Comparison of ENCODE assay signal across 26 cellular contexts in genomic region chr1:30798954-30799491, GRCh38. TPM values are rescaled to one million over a fixed set of nuclear protein-coding genes. Genes with fewer than 3 reads are reported as not detected.
A peak's percentile ranks its signal among the peaks of the same experiment; 100 is the strongest.
DNase-seq lines count a peak whose midpoint lies in the region; ATAC-seq, FAIRE-seq and TF ChIP-seq lines count a peak whose summit lies in the region.
"Had no signal": no experiment of that assay in that cellular context is flagged by ENCODE, and none has a peak within 500 bp of the region (broad histone marks: within the 10 kb centered on the region; RNA-seq: fewer than 3 reads in every experiment).

No MANE protein-coding gene starts in this region.

- peaks cover 22% of the 10 kb centered on the region for H3K27me3 Mint-ChIP-seq in neural progenitor cell (ENCODE audit: insufficient read depth, low read depth)
- H3K27me3 Mint-ChIP-seq: activated naive CD4-positive, alpha-beta T cell treated with anti-CD3 and anti-CD28 coated beads, Interleukin-2, amount 50 U/mL, for 24 hours had no signal

- H3K4me2 ChIP-seq in neural progenitor cell, result no peak overlapping the region

- WGBS in heart left ventricle, 4 donors, result 87 to 100% (median 95%) methylated on average over 2 of the region's 2 CpGs
- 94% methylated on average over 2 of the region's 2 CpGs for WGBS in esophagus muscularis mucosa
- WGBS in transverse colon (ENCODE audit: low coverage in 1 of 2), 2 donors, result 82% methylated on average over 2 of the region's 2 CpGs; no CpG with 5 or more reads in 1 of the 2 donors
- 81 to 93% methylated on average over 2 of the region's 2 CpGs for WGBS in testis, 2 donors

- no peak overlapping the region for H3K9ac ChIP-seq in neural progenitor cell

- H3K36me3 ChIP-seq in heart left ventricle (no peaks in the 10 kb centered on the region), esophagus muscularis mucosa (no peaks in the 10 kb centered on the region), neural progenitor cell (no peaks in the 10 kb centered on the region), transverse colon (no peaks in the 10 kb centered on the region), testis (ENCODE audit: low read depth, missing control alignments) (no peaks in the 10 kb centered on the region), tibial artery (no peaks in the 10 kb centered on the region)
- H3K36me3 ChIP-seq: neutrophil had no signal

- peak overlapping the region; percentile 74 for H3K27ac Mint-ChIP-seq in neural progenitor cell
- H3K27ac Mint-ChIP-seq: activated naive CD4-positive, alpha-beta T cell treated with anti-CD3 and anti-CD28 coated beads, Interleukin-2, amount 50 U/mL, for 24 hours; CD8-positive, alpha-beta T cell; H9; WTC11 had no signal

- H3K27ac ChIP-seq in heart left ventricle (peak overlapping the region in 9 of 12 donors; percentile 2 to 87 (median 34)), esophagus muscularis mucosa (replicated peaks in 1 of 4) (peak overlapping the region; percentile 15 to 53 (median 41)), neural progenitor cell (no peak overlapping the region), transverse colon (peak overlapping the region; percentile 10 to 41 (median 38)), testis (peak overlapping the region in 1 of 2 donors; percentile 15), tibial artery (no peak overlapping the region)
- H3K27ac ChIP-seq: neutrophil had no signal

- DNase-seq in heart left ventricle, result no peak
- DNase-seq in left cardiac atrium, result no peak
- no peak for DNase-seq in esophagus muscularis mucosa (ENCODE audit: extremely low spot score)
- DNase-seq in neural progenitor cell (ENCODE audit: low spot score), result no peak
- DNase-seq in transverse colon, result no peak
- DNase-seq in testis, result no peak
- DNase-seq in tibial artery, result no peak
- no peak for DNase-seq in D721Med (ENCODE audit: insufficient read length, low spot score)
- DNase-seq: activated CD8-positive, alpha-beta memory T cell treated with anti-CD3 and anti-CD28 coated beads, Interleukin-2, amount 50 U/mL, for 48 hours; AML-193; CD8-positive, alpha-beta T cell; effector CD8-positive, alpha-beta T cell; H9; NCI-H1694 treated with DMSO at 0.1 percent for 48 hours; stimulated activated CD4-positive, alpha-beta T cell treated with anti-CD3 and anti-CD28 coated beads, Interleukin-2, amount 100 ng/mL, for 48 hours; stimulated activated naive B cell treated with anti-CD40 and anti-IgM and Interleukin-4, amounts not matched to agents 10 μg/mL and 1 μg/mL and 100 μg/mL, for 72 hours; T1000; trophoblast cell had no signal

- no peak for TF ChIP-seq EP300 in esophagus muscularis mucosa (IDR thresholded peaks at IDR 0.05)
- no peak for TF ChIP-seq EP300 in transverse colon (IDR thresholded peaks at IDR 0.05; ENCODE audit: low read depth)

- H4K20me1 ChIP-seq in neural progenitor cell (ENCODE audit: low read depth), result no peaks in the 10 kb centered on the region

- in situ Hi-C loops in transverse colon (cut with MboI; ENCODE audit: low pct_ligation_motif_present in 1 of 4, low pct_unique_long_range_greater_than_20kb in 1 of 4, low sequenced_read_pairs in 3 of 4), result loop anchor here in 2 of 4 donors (5.0 to 25.0 kb wide), 2 partner anchors 113 to 363 kb away; no protein-coding TSS in a partner anchor

- TF ChIP-seq CTCF in heart left ventricle (IDR thresholded peaks at IDR 0.05), result no peak
- TF ChIP-seq CTCF in esophagus muscularis mucosa (IDR thresholded peaks at IDR 0.05), result no peak
- no peak for TF ChIP-seq CTCF in neural progenitor cell (IDR thresholded peaks at IDR 0.05)
- no peak for TF ChIP-seq CTCF in transverse colon (IDR thresholded peaks at IDR 0.05)
- TF ChIP-seq CTCF in testis (IDR thresholded peaks at IDR 0.05), result no peak
- TF ChIP-seq CTCF in tibial artery (IDR thresholded peaks at IDR 0.05), result no peak
- no peak for TF ChIP-seq CTCF in D721Med (IDR thresholded peaks at IDR 0.05; ENCODE audit: insufficient read depth, missing control alignments)

- no peaks in the 10 kb centered on the region for H3K9me3 ChIP-seq in heart left ventricle
- no peaks in the 10 kb centered on the region for H3K9me3 ChIP-seq in esophagus muscularis mucosa
- no peaks in the 10 kb centered on the region for H3K9me3 ChIP-seq in neural progenitor cell (ENCODE audit: low read depth)
- H3K9me3 ChIP-seq in transverse colon, result no peaks in the 10 kb centered on the region
- H3K9me3 ChIP-seq in testis, result no peaks in the 10 kb centered on the region
- H3K9me3 ChIP-seq in tibial artery, result no peaks in the 10 kb centered on the region
- H3K9me3 ChIP-seq: neutrophil had no signal

- peaks cover 44% of the 10 kb centered on the region for H3K4me1 Mint-ChIP-seq in neural progenitor cell
- H3K4me1 Mint-ChIP-seq: activated T-helper 17 cell treated with anti-CD3 and anti-CD28 coated beads, Interleukin-2, amount 50 U/mL, for 72 hours; central memory CD8-positive, alpha-beta T cell had no signal

- ATAC-seq in heart left ventricle (no peak), left cardiac atrium (no peak)
- ATAC-seq: activated T-helper 17 cell treated with anti-CD3 and anti-CD28 coated beads, Interleukin-2, amount 50 U/mL, for 72 hours; CD8-positive, alpha-beta T cell; stimulated activated naive B cell treated with anti-CD40 and anti-IgM and Interleukin-4, amounts not matched to agents 10 μg/mL and 1 μg/mL and 100 μg/mL, for 72 hours; WTC11 had no signal

- no peak overlapping the region for H3K4me3 ChIP-seq in heart left ventricle
- H3K4me3 ChIP-seq in esophagus muscularis mucosa, result no peak overlapping the region
- no peak overlapping the region for H3K4me3 ChIP-seq in neural progenitor cell
- H3K4me3 ChIP-seq in transverse colon, result no peak overlapping the region
- H3K4me3 ChIP-seq in testis, result no peak overlapping the region
- no peak overlapping the region for H3K4me3 ChIP-seq in tibial artery
- H3K4me3 ChIP-seq: lung had no signal

- H3K4me1 ChIP-seq in heart left ventricle (peaks cover 3 to 43% (median 16%) of the 10 kb centered on the region in 12 donors), esophagus muscularis mucosa (peaks cover 20 to 34% (median 34%) of the 10 kb centered on the region in 4 donors), neural progenitor cell (peaks cover 11% of the 10 kb centered on the region), transverse colon (peaks cover 0 to 13% (median 8%) of the 10 kb centered on the region in 4 donors), testis (peaks cover 16% of the 10 kb centered on the region), tibial artery (peaks cover 0 to 26% (median 14%) of the 10 kb centered on the region in 4 donors)

- TF ChIP-seq POLR2A in heart left ventricle (IDR thresholded peaks at IDR 0.05) (no peak), esophagus muscularis mucosa (IDR thresholded peaks at IDR 0.05; ENCODE audit: low read depth) (no peak), transverse colon (IDR thresholded peaks at IDR 0.05) (no peak), testis (IDR thresholded peaks at IDR 0.05) (no peak)

- H3K79me2 ChIP-seq in neural progenitor cell (ENCODE audit: low read depth), result no peaks in the 10 kb centered on the region

- H3F3A ChIP-seq in neural progenitor cell (ENCODE audit: low read depth), result peaks cover 7% of the 10 kb centered on the region

- intact Hi-C loops in heart left ventricle (cut with DNase I) (no loop called here), left cardiac atrium (cut with DNase I) (loop anchor here in 1 of 2 donors (1.0 kb wide), 1 partner anchor 115 kb away; no protein-coding TSS in a partner anchor), esophagus muscularis mucosa (cut with DNase I) (no loop called here), transverse colon (cut with DNase I; ENCODE audit: low total_unique reads) (no loop called here), testis (cut with DNase I; ENCODE audit: low total_unique reads) (no loop called here), tibial artery (cut with DNase I; ENCODE audit: low total_unique reads) (no loop called here)

- H3K36me3 Mint-ChIP-seq in neural progenitor cell, result no peaks in the 10 kb centered on the region
- H3K36me3 Mint-ChIP-seq: activated naive CD4-positive, alpha-beta T cell treated with anti-CD3 and anti-CD28 coated beads, Interleukin-2, amount 50 U/mL, for 24 hours; CD8-positive, alpha-beta T cell; stimulated activated naive B cell treated with anti-CD40 and anti-IgM and Interleukin-4, amounts not matched to agents 10 μg/mL and 1 μg/mL and 100 μg/mL, for 72 hours; WTC11 had no signal

- H3K9me3 Mint-ChIP-seq in neural progenitor cell, result no peaks in the 10 kb centered on the region
- H3K9me3 Mint-ChIP-seq: activated naive CD4-positive, alpha-beta T cell treated with anti-CD3 and anti-CD28 coated beads, Interleukin-2, amount 50 U/mL, for 24 hours; activated T-helper 17 cell treated with anti-CD3 and anti-CD28 coated beads, Interleukin-2, amount 50 U/mL, for 72 hours; CD8-positive, alpha-beta T cell; central memory CD8-positive, alpha-beta T cell; H9; stimulated activated naive B cell treated with anti-CD40 and anti-IgM and Interleukin-4, amounts not matched to agents 10 μg/mL and 1 μg/mL and 100 μg/mL, for 72 hours; WTC11 had no signal

- H3K27me3 ChIP-seq in heart left ventricle, result peaks cover 0 to 5% (median 0%) of the 10 kb centered on the region in 9 donors
- H3K27me3 ChIP-seq in esophagus muscularis mucosa, result no peaks in the 10 kb centered on the region
- H3K27me3 ChIP-seq in neural progenitor cell, result no peaks in the 10 kb centered on the region
- no peaks in the 10 kb centered on the region for H3K27me3 ChIP-seq in transverse colon
- no peaks in the 10 kb centered on the region for H3K27me3 ChIP-seq in testis
- no peaks in the 10 kb centered on the region for H3K27me3 ChIP-seq in tibial artery

- FAIRE-seq in D721Med (lab: Jason Lieb, UNC), result no peak
- FAIRE-seq: A204.1, HTR-8/SVneo had no signal

- peak overlapping the region; percentile 27 for H3K4me3 Mint-ChIP-seq in neural progenitor cell
- H3K4me3 Mint-ChIP-seq: activated naive CD4-positive, alpha-beta T cell treated with anti-CD3 and anti-CD28 coated beads, Interleukin-2, amount 50 U/mL, for 24 hours; activated T-helper 17 cell treated with anti-CD3 and anti-CD28 coated beads, Interleukin-2, amount 50 U/mL, for 72 hours; CD8-positive, alpha-beta T cell; central memory CD8-positive, alpha-beta T cell; H9; stimulated activated naive B cell treated with anti-CD40 and anti-IgM and Interleukin-4, amounts not matched to agents 10 μg/mL and 1 μg/mL and 100 μg/mL, for 72 hours; WTC11 had no signal

- no peak overlapping the region for H2AFZ ChIP-seq in neural progenitor cell (replicated peaks)

RNA-seq across cellular contexts. Expression of gene LAPTM5, which starts 41.4 kb away (rescaled TPM):
- total RNA-seq in heart left ventricle (100 to 1,000 TPM in 1 of 9 donors, 10 to 100 TPM in 7, 1 to 10 TPM in 1; 9.4 to 260 (median 14.3) TPM), left cardiac atrium (10 to 100 TPM; 44.7 to 68.1 TPM), esophagus muscularis mucosa (10 to 100 TPM; 32.4 to 83.7 (median 36.3) TPM), neural progenitor cell (ENCODE audit: low replicate concordance) (not detected in 2 replicates), transverse colon (10 to 100 TPM in 3 of 4 donors, 1 to 10 TPM in 1; 5.2 to 66.6 (median 34.5) TPM), testis (10 to 100 TPM in 1 of 2 donors, 1 to 10 TPM in 1; 2.0 to 16.3 TPM)
- polyA plus RNA-seq in heart left ventricle (10 to 100 TPM in 1 of 2 donors, 1 to 10 TPM in 1; 6.9 to 28.7 TPM), testis (ENCODE audit: insufficient read depth, low read depth, low replicate concordance) (46.9 TPM)

Comparison
In these comparisons a context has a peak if more than half of its experiments do, and no peak if none do; other contexts are left out.
1. H3K27ac ChIP-seq: peak in heart left ventricle (9 of 12), esophagus muscularis mucosa (4 of 4) and transverse colon (4 of 4); none in neural progenitor cell (single experiment) and tibial artery (0 of 2).